19 cellular contexts compared by ENCODE assay signal in the genomic region with DNA sequence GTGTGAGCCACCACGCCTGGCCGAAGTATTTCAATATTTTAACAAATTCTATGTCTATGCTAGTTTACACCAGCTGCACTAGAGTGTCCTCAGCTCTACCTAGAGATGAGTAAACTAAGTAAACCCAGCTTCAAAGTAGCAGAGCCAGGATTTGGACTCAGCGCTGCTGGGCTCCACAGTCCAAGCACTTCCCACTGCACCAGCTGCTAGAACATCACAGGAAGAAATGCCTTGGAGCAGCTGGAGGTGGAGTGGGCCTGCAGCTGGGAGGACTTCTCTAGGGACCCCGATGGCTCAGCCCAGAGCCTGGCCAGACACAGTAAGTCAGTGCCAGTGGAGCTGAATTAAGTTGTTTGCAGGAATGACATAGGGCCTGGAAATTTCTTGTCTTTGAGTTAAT. TPM values are rescaled to one million over a fixed set of nuclear protein-coding genes. Genes with fewer than 3 reads are reported as not detected.
"Had no signal": no experiment of that assay in that cellular context is flagged by ENCODE, and none has a peak within 500 bp of the region (broad histone marks: within the 10 kb centered on the region; RNA-seq: fewer than 3 reads in every experiment).

No MANE protein-coding gene starts in this region.

- H3K4me3 ChIP-seq: lung, mucosa of descending colon, neural progenitor cell, right lobe of liver, suprapubic skin, tibial artery had no signal

- H3K27me3 ChIP-seq: right lobe of liver had no signal

- DNase-seq: cortex of kidney; effector CD4-positive, alpha-beta T cell; kidney; mucosa of descending colon; naive B cell; right lobe of liver; small intestine; stimulated activated CD4-positive, alpha-beta T cell treated with anti-CD3 and anti-CD28 coated beads, Interleukin-1b, Interleukin-23, amount 100 ng/mL, for 48 hours; stimulated activated CD4-positive, alpha-beta T cell treated with anti-CD3 and anti-CD28 coated beads, Interleukin-4, amount 100 ng/mL, for 1 hour; stimulated activated CD8-positive, alpha-beta memory T cell treated with anti-CD3 and anti-CD28 coated beads, Interleukin-4, amount 100 ng/mL, for 48 hours; stimulated activated naive CD4-positive, alpha-beta T cell; stimulated activated naive CD8-positive, alpha-beta T cell treated with anti-CD3 and anti-CD28 coated beads, Interleukin-15, amount 100 ng/mL, for 72 hours had no signal

- H3K27ac ChIP-seq: neural progenitor cell, parathyroid adenoma, right lobe of liver, suprapubic skin, tibial artery had no signal

RNA-seq across cellular contexts. Expression of gene DLGAP3, which starts 59.7 kb away (rescaled TPM):
- total RNA-seq: osteoblast, urinary bladder had no signal
